Comparison of ENCODE assay signal across 8 cellular contexts in genomic region chr7:66739477-66739876, GRCh38. TPM values are rescaled to one million over a fixed set of nuclear protein-coding genes. Genes with fewer than 3 reads are reported as not detected.
DNase-seq lines count a peak whose midpoint lies in the region; ATAC-seq and TF ChIP-seq lines count a peak whose summit lies in the region.

No MANE protein-coding gene starts in this region.

- intact Hi-C loops in left cardiac atrium (cut with DNase I) = no loop called here

- H3K27ac ChIP-seq in right atrium auricular region = peak overlapping the region; percentile 99 to 100

- no peak for ATAC-seq in left cardiac atrium
- no peak for ATAC-seq in GM21381 (IDR thresholded peaks at IDR 0.05; ENCODE audit: unreplicated experiment)
- no peak for ATAC-seq in GM21825 (IDR thresholded peaks at IDR 0.05; ENCODE audit: unreplicated experiment)
- no peak for ATAC-seq in GM19035 (IDR thresholded peaks at IDR 0.05; ENCODE audit: unreplicated experiment)

- peak overlapping the region; percentile 93 for H3K4me3 Mint-ChIP-seq in mesothelial cell of epicardium

- peaks cover 0 to 7% of the 10 kb centered on the region in 2 donors for H3K9me3 ChIP-seq in right atrium auricular region

- H3K4me3 ChIP-seq in right atrium auricular region (peak overlapping the region; percentile 98 to 100), astrocyte of the spinal cord (ENCODE audit: low read depth, low read length) (peak overlapping the region; percentile 83)

- H3K4me1 ChIP-seq in right atrium auricular region = peaks cover 0 to 29% of the 10 kb centered on the region in 2 donors

- peaks cover 13% of the 10 kb centered on the region for H3K9me3 Mint-ChIP-seq in mesothelial cell of epicardium

- in situ Hi-C loops in astrocyte of the spinal cord (cut with HindIII; ENCODE audit: low sequenced_read_pairs) = no loop called here

- H3K27me3 Mint-ChIP-seq in mesothelial cell of epicardium (ENCODE audit: low read depth) = no peaks in the 10 kb centered on the region

- DNase-seq in right atrium auricular region (ENCODE audit: low spot score) (no peak), left cardiac atrium (no peak), astrocyte of the spinal cord (ENCODE audit: low read depth, low spot score) (no peak), mesothelial cell of epicardium (ENCODE audit: low spot score in 2 of 2, unreplicated experiment in 2 of 2) (no peak), retina (no peak)

- peaks cover 24% of the 10 kb centered on the region for H3K36me3 Mint-ChIP-seq in mesothelial cell of epicardium

- no peaks in the 10 kb centered on the region for H3K36me3 ChIP-seq in right atrium auricular region

- H3K27me3 ChIP-seq in right atrium auricular region = no peaks in the 10 kb centered on the region

- H3K27ac Mint-ChIP-seq in mesothelial cell of epicardium = peak overlapping the region; percentile 97

- no peak for TF ChIP-seq CTCF in right atrium auricular region (IDR thresholded peaks at IDR 0.05)
- no peak for TF ChIP-seq CTCF in astrocyte of the spinal cord (IDR thresholded peaks at IDR 0.05; ENCODE audit: low read depth, low read length)
- TF ChIP-seq CTCF in mesothelial cell of epicardium (IDR thresholded peaks at IDR 0.05; ENCODE audit: unreplicated experiment) = no peak

- peaks cover 15% of the 10 kb centered on the region for H3K4me1 Mint-ChIP-seq in mesothelial cell of epicardium

RNA-seq across cellular contexts. Expression of gene RABGEF1, which starts 1.1 kb away (rescaled TPM):
- total RNA-seq in right atrium auricular region (10 to 100 TPM; 16.3 to 25.5 TPM), left cardiac atrium (10 to 100 TPM; 16.0 to 20.8 TPM), mesothelial cell of epicardium (21.8 to 24.6 TPM (median 22.6 TPM) in 3 replicates)
